Comparison of ENCODE assay signal across 25 cellular contexts in the genomic region with DNA sequence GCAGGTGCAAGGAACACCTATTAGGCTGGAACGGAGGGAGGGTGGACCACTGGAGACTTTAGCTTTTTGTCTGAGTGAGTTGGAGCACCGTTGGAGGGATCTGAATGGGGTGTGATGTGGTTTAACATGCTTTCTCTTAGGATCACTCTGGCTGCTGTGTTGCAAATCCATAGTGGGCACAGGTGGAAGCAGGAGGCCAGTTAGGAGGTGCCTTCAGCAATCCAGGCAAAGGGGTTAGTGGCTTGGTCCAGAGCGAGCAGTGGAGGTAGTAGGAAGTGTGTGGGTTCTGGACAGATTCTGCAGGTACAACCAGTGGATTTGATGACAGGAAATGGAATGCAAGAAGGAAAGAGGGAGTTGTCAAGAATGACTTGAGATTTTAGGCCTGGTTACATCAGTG.
DNase-seq lines count a peak whose midpoint lies in the region; ATAC-seq and TF ChIP-seq lines count a peak whose summit lies in the region.
"Had no signal": no experiment of that assay in that cellular context is flagged by ENCODE, and none has a peak within 500 bp of the region (broad histone marks: within the 10 kb centered on the region; RNA-seq: fewer than 3 reads in every experiment).

No MANE protein-coding gene starts in this region.

- no peak for DNase-seq in H9
- DNase-seq in ascending aorta (ENCODE audit: low spot score in 2 of 2), result no peak
- DNase-seq in lower lobe of right lung, result no peak
- DNase-seq in thoracic aorta (ENCODE audit: low spot score), result no peak
- DNase-seq in substantia nigra (lab: John Stamatoyannopoulos, UW), result no peak
- DNase-seq in OCI-LY7 (ENCODE audit: low spot score), result no peak
- no peak for DNase-seq in activated CD4-positive, alpha-beta T cell treated with anti-CD3 and anti-CD28 coated beads for 1 hour
- no peak for DNase-seq in testis
- DNase-seq: activated CD8-positive, alpha-beta T cell treated with anti-CD3 and anti-CD28 coated beads, Interleukin-2, amount 10 ng/mL, durations not matched to agents 7 days and 5 days; activated gamma-delta T cell; activated naive CD8-positive, alpha-beta T cell treated with anti-CD3 and anti-CD28 coated beads, Interleukin-2, amount 50 U/mL, for 24 hours; activated T-cell treated with anti-CD3 and anti-CD28 coated beads for 4 hours; effector CD8-positive, alpha-beta T cell; EL; foreskin melanocyte; immature natural killer cell; KG1; mucosa of descending colon; NCI-H446 treated with DMSO at 0.1 percent for 48 hours; SHP77 had no signal

- no peak overlapping the region for H4K8ac ChIP-seq in H9 (replicated peaks; ENCODE audit: insufficient read length, low read depth, low read length)

- H2BK120ac ChIP-seq in H9 (ENCODE audit: low read depth, low read length, poor library complexity, severe bottlenecking), result no peak overlapping the region

- H3K36me3 Mint-ChIP-seq in H9 (ENCODE audit: insufficient read depth in 1 of 3, low read depth in 3 of 3), result peaks cover 13 to 20% (median 19%) of the 10 kb centered on the region in 3 experiments; a peak in 6 of 7 replicates

- no peaks in the 10 kb centered on the region for H3K27me3 ChIP-seq in H9 (ENCODE audit: insufficient read depth, low read length)
- H3K27me3 ChIP-seq in ascending aorta, result no peaks in the 10 kb centered on the region
- H3K27me3 ChIP-seq in lower lobe of right lung (ENCODE audit: low read depth), result no peaks in the 10 kb centered on the region
- no peaks in the 10 kb centered on the region for H3K27me3 ChIP-seq in thoracic aorta (replicated peaks; ENCODE audit: insufficient read depth)
- H3K27me3 ChIP-seq in testis, result no peaks in the 10 kb centered on the region
- H3K27me3 ChIP-seq: stomach, vagina had no signal

- H3K4me3 ChIP-seq in ascending aorta (no peak overlapping the region), lower lobe of right lung (no peak overlapping the region), thoracic aorta (no peak overlapping the region), OCI-LY7 (ENCODE audit: low read depth, low read length, poor library complexity, severe bottlenecking) (no peak overlapping the region), testis (no peak overlapping the region)
- H3K4me3 ChIP-seq: mucosa of descending colon, prostate gland, stomach, vagina had no signal

- H3K9me3 ChIP-seq in H9 (ENCODE audit: control insufficient read depth, low read depth, low read length), result no peaks in the 10 kb centered on the region
- H3K9me3 ChIP-seq in ascending aorta, result no peaks in the 10 kb centered on the region
- no peaks in the 10 kb centered on the region for H3K9me3 ChIP-seq in lower lobe of right lung
- H3K9me3 ChIP-seq in thoracic aorta, result no peaks in the 10 kb centered on the region
- no peaks in the 10 kb centered on the region for H3K9me3 ChIP-seq in OCI-LY7 (ENCODE audit: low read length)
- H3K9me3 ChIP-seq in testis, result no peaks in the 10 kb centered on the region
- H3K9me3 ChIP-seq: mucosa of descending colon, prostate gland, stomach, vagina had no signal

- peaks cover 21% of the 10 kb centered on the region for H3K4me1 ChIP-seq in H9 (ENCODE audit: insufficient read depth, low read length)
- H3K4me1 ChIP-seq in ascending aorta, result peaks cover 0 to 18% of the 10 kb centered on the region in 2 donors
- H3K4me1 ChIP-seq in lower lobe of right lung, result no peaks in the 10 kb centered on the region
- peaks cover 9 to 46% of the 10 kb centered on the region in 2 donors for H3K4me1 ChIP-seq in thoracic aorta (ENCODE audit: control insufficient read depth in 1 of 2, low read depth in 2 of 2)
- H3K4me1 ChIP-seq in OCI-LY7 (ENCODE audit: insufficient read depth, low read length, poor library complexity, severe bottlenecking), result no peaks in the 10 kb centered on the region
- peaks cover 23% of the 10 kb centered on the region for H3K4me1 ChIP-seq in testis
- H3K4me1 ChIP-seq: prostate gland had no signal

- peaks cover 71 to 76% of the 10 kb centered on the region in 2 experiments for H3K4me1 Mint-ChIP-seq in H9
- H3K4me1 Mint-ChIP-seq: activated naive CD8-positive, alpha-beta T cell treated with anti-CD3 and anti-CD28 coated beads, Interleukin-2, amount 50 U/mL, for 24 hours; immature natural killer cell had no signal

- no peak overlapping the region for H2BK15ac ChIP-seq in H9 (ENCODE audit: low read depth, low read length)

- no CpG with 5 or more reads among the region's 3 CpGs for WGBS in H9 (ENCODE audit: extremely low coverage, insufficient read length, low lambda C conversion rate)
- WGBS in testis, 2 donors, result 72 to 78% methylated on average over 3 of the region's 3 CpGs

- H3K23ac ChIP-seq in H9 (ENCODE audit: insufficient read length, low read depth, low read length), result no peak overlapping the region

- no peak overlapping the region for H3K18ac ChIP-seq in H9 (ENCODE audit: insufficient read length, low read depth, low read length)

- H2BK20ac ChIP-seq in H9 (ENCODE audit: low read depth, low read length, poor library complexity, severe bottlenecking), result no peak overlapping the region

- no peaks in the 10 kb centered on the region for H3K9me3 Mint-ChIP-seq in H9
- H3K9me3 Mint-ChIP-seq: activated naive CD8-positive, alpha-beta T cell treated with anti-CD3 and anti-CD28 coated beads, Interleukin-2, amount 50 U/mL, for 24 hours; immature natural killer cell had no signal

- ATAC-seq in lower lobe of right lung (peak; percentile 49 to 56), thoracic aorta (ENCODE audit: insufficient number of reproducible peaks, low FRiP score, low read depth) (no peak)
- ATAC-seq: activated CD4-positive, CD25-positive, alpha-beta regulatory T cell treated with anti-CD3 and anti-CD28 coated beads, Interleukin-2, amount 50 U/mL, for 24 hours; activated CD8-positive, alpha-beta T cell treated with anti-CD3 and anti-CD28 coated beads, Interleukin-2, amount 10 ng/mL, durations not matched to agents 7 days and 5 days; activated naive CD8-positive, alpha-beta T cell treated with anti-CD3 and anti-CD28 coated beads, Interleukin-2, amount 50 U/mL, for 24 hours had no signal

- H4K20me1 ChIP-seq in H9 (ENCODE audit: control insufficient read depth, insufficient read depth, insufficient read length), result no peaks in the 10 kb centered on the region
- no peaks in the 10 kb centered on the region for H4K20me1 ChIP-seq in OCI-LY7 (ENCODE audit: insufficient read depth, low read length)

- POLR2A ChIA-PET in OCI-LY7 (lab: Charles Lee), result interaction anchor here (0.7 kb wide), 1 partner anchor 15 kb away, joined by 5 read pairs; no protein-coding TSS in a partner anchor

- H3K27me3 Mint-ChIP-seq in H9 (ENCODE audit: low read depth), result no peaks in the 10 kb centered on the region
- H3K27me3 Mint-ChIP-seq: activated naive CD8-positive, alpha-beta T cell treated with anti-CD3 and anti-CD28 coated beads, Interleukin-2, amount 50 U/mL, for 24 hours had no signal

- TF ChIP-seq POLR2A in testis (IDR thresholded peaks at IDR 0.05), result no peak

- H3K79me1 ChIP-seq in H9 (ENCODE audit: insufficient read depth, low read depth, low read length, poor library complexity, severe bottlenecking), result no peaks in the 10 kb centered on the region

- H3K36me3 ChIP-seq in ascending aorta, result no peaks in the 10 kb centered on the region
- H3K36me3 ChIP-seq in lower lobe of right lung, result no peaks in the 10 kb centered on the region
- no peaks in the 10 kb centered on the region for H3K36me3 ChIP-seq in thoracic aorta
- no peaks in the 10 kb centered on the region for H3K36me3 ChIP-seq in OCI-LY7 (ENCODE audit: insufficient read depth, low read length)
- no peaks in the 10 kb centered on the region for H3K36me3 ChIP-seq in testis (ENCODE audit: low read depth, missing control alignments)
- H3K36me3 ChIP-seq: prostate gland, stomach, vagina had no signal

- H3K27ac Mint-ChIP-seq in H9, result peak overlapping the region; percentile 90 to 97 (median 94)
- H3K27ac Mint-ChIP-seq: activated CD8-positive, alpha-beta T cell treated with anti-CD3 and anti-CD28 coated beads, Interleukin-2, amount 10 ng/mL, durations not matched to agents 7 days and 5 days; activated naive CD8-positive, alpha-beta T cell treated with anti-CD3 and anti-CD28 coated beads, Interleukin-2, amount 50 U/mL, for 24 hours; immature natural killer cell had no signal

- H3K56ac ChIP-seq in H9 (ENCODE audit: insufficient read length, low read depth, low read length), result no peak overlapping the region

- no peak overlapping the region for H2BK12ac ChIP-seq in H9 (ENCODE audit: insufficient read length, low read depth, low read length)

- no peak overlapping the region for H3K14ac ChIP-seq in H9 (ENCODE audit: insufficient read depth, low read length)

- CTCF ChIA-PET in OCI-LY7 (lab: Charles Lee; ENCODE audit: unreplicated experiment), result no interaction called here

- intact Hi-C loops in ascending aorta (cut with DNase I) (no loop called here), lower lobe of right lung (cut with DNase I) (no loop called here), OCI-LY7 (cut with micrococcal nuclease; ENCODE audit: unreplicated experiment) (no loop called here), testis (cut with DNase I; ENCODE audit: low total_unique reads) (no loop called here)

- H4K91ac ChIP-seq in H9 (ENCODE audit: insufficient read length, low read depth, low read length), result no peak overlapping the region

- BruUV-seq in OCI-LY7 (replicated peaks; lab: Mats Ljungman, UMichigan), result no TSS peak

- no peak overlapping the region for H2AK5ac ChIP-seq in H9 (ENCODE audit: insufficient read length, low read length)

- H3T11ph ChIP-seq in H9 (ENCODE audit: low read length), result no peak overlapping the region

- no peaks in the 10 kb centered on the region for H3K9me2 ChIP-seq in OCI-LY7 (ENCODE audit: insufficient read depth, low read length)

- peaks cover 5% of the 10 kb centered on the region; the same call in 1 of the 2 replicates for H3K79me2 ChIP-seq in H9 (ENCODE audit: insufficient read depth, low read length)
- H3K79me2 ChIP-seq in OCI-LY7 (ENCODE audit: insufficient read depth, low read depth, low read length), result no peaks in the 10 kb centered on the region

- H2BK5ac ChIP-seq in H9 (ENCODE audit: insufficient read length, low read length), result peak overlapping the region; percentile 1

- no peaks in the 10 kb centered on the region for H3K23me2 ChIP-seq in H9 (ENCODE audit: insufficient read length, low read depth, low read length, poor library complexity, severe bottlenecking)

- H2AFZ ChIP-seq in H9 (ENCODE audit: low read length), result no peak overlapping the region
- no peak overlapping the region for H2AFZ ChIP-seq in OCI-LY7 (ENCODE audit: low read length)

- no peak overlapping the region for H3K4ac ChIP-seq in H9 (ENCODE audit: low read depth, low read length)

- H3K4me2 ChIP-seq in H9 (ENCODE audit: insufficient read depth, insufficient read length, low read length), result no peak overlapping the region
- H3K4me2 ChIP-seq in OCI-LY7 (ENCODE audit: low read length), result no peak overlapping the region

- H4K5ac ChIP-seq in H9 (ENCODE audit: insufficient read length, low read depth, low read length), result no peak overlapping the region

- TF ChIP-seq CTCF in H9 (conservative IDR thresholded peaks at IDR 0.05) (no peak), ascending aorta (IDR thresholded peaks at IDR 0.05) (no peak), lower lobe of right lung (IDR thresholded peaks at IDR 0.05) (no peak), thoracic aorta (IDR thresholded peaks at IDR 0.05) (no peak), OCI-LY7 (conservative IDR thresholded peaks at IDR 0.05; ENCODE audit: low read length) (no peak), testis (IDR thresholded peaks at IDR 0.05) (no peak)

- H3K27ac ChIP-seq in H9 (ENCODE audit: insufficient read length, low read depth, low read length) (peak overlapping the region; percentile 63), ascending aorta (peak overlapping the region; percentile 57 to 73), lower lobe of right lung (no peak overlapping the region), thoracic aorta (peak overlapping the region; percentile 72), substantia nigra (ENCODE audit: low read depth, low read length, poor library complexity, severe bottlenecking) (no peak overlapping the region), OCI-LY7 (ENCODE audit: low read depth, low read length, poor library complexity, severe bottlenecking) (no peak overlapping the region), testis (no peak overlapping the region)
- H3K27ac ChIP-seq: C4-2B, prostate gland, vagina had no signal

- peak overlapping the region in 1 of 2 experiments; percentile 6; a peak in 1 of 5 replicates for H3K4me3 Mint-ChIP-seq in H9
- H3K4me3 Mint-ChIP-seq: activated CD8-positive, alpha-beta T cell treated with anti-CD3 and anti-CD28 coated beads, Interleukin-2, amount 10 ng/mL, durations not matched to agents 7 days and 5 days; activated naive CD8-positive, alpha-beta T cell treated with anti-CD3 and anti-CD28 coated beads, Interleukin-2, amount 50 U/mL, for 24 hours had no signal

- no peak overlapping the region for H3K9ac ChIP-seq in H9 (ENCODE audit: extremely low read depth, insufficient read length, low read length)

Comparison
In these comparisons a context has a peak if more than half of its experiments do, and no peak if none do; other contexts are left out.
1. H3K27ac ChIP-seq: peak in H9 (single experiment), ascending aorta (2 of 2) and thoracic aorta (2 of 2); none in lower lobe of right lung (single experiment), substantia nigra (single experiment), OCI-LY7 (single experiment) and testis (0 of 2).